In genomic region chr9:112754578-112754977, GRCh38 we compare ENCODE assay signal across 2 cellular contexts.
A peak's percentile ranks its signal among the peaks of the same experiment; 100 is the strongest.
TF ChIP-seq lines count a peak whose summit lies in the region.

No MANE protein-coding gene starts in this region.

TF ChIP-seq in HEK293, 187 proteins besides CTCF, POLR2A, EP300 and RAD21 (continued from another document):
- 0 out of 2 replicates have a peak, but pooled peaks have one; percentile 21 for TF ChIP-seq ZNF324 (tag by site-specific recombination; IDR thresholded peaks at IDR 0.05)
- no peak for TF ChIP-seq ZNF341 (tag by site-specific recombination; IDR thresholded peaks at IDR 0.05; ENCODE audit: low read depth)
- no peak for TF ChIP-seq SP3 (tag by site-specific recombination; IDR thresholded peaks at IDR 0.05)
- TF ChIP-seq ZNF19 (tag by site-specific recombination; IDR thresholded peaks at IDR 0.05; ENCODE audit: low read depth): no peak
- peak; percentile 49 for TF ChIP-seq OSR2 (tag by site-specific recombination; IDR thresholded peaks at IDR 0.05)
- TF ChIP-seq ZNF184 (tag by site-specific recombination; IDR thresholded peaks at IDR 0.05): 0 out of 2 replicates have a peak, but pooled peaks have one; percentile 34
- TF ChIP-seq WT1 (tag by site-specific recombination; IDR thresholded peaks at IDR 0.05): peak; percentile 79
- peak; percentile 22; the same call in 1 of the 2 replicates for TF ChIP-seq ZNF629 (tag by site-specific recombination; IDR thresholded peaks at IDR 0.05)

TF ChIP-seq in GM23338, 12 proteins besides CTCF, POLR2A, EP300 and RAD21:
- TF ChIP-seq ZNF462 (CRISPR knock-in tag; IDR thresholded peaks at IDR 0.05) (no peak), ETS1 (IDR thresholded peaks at IDR 0.05) (no peak), EZH2 (IDR thresholded peaks at IDR 0.05; ENCODE audit: low read depth, unreplicated experiment) (no peak), JUNB (IDR thresholded peaks at IDR 0.05; ENCODE audit: unreplicated experiment) (no peak), ZNF114 (CRISPR knock-in tag; IDR thresholded peaks at IDR 0.05) (no peak), CREB1 (CRISPR knock-in tag; IDR thresholded peaks at IDR 0.05; ENCODE audit: low read depth) (no peak), NANOG (IDR thresholded peaks at IDR 0.05; ENCODE audit: borderline replicate concordance) (no peak), STAT1 (IDR thresholded peaks at IDR 0.05; ENCODE audit: unreplicated experiment) (no peak), REST (IDR thresholded peaks at IDR 0.05; ENCODE audit: unreplicated experiment) (no peak), POLR2AphosphoS5 (IDR thresholded peaks at IDR 0.05; ENCODE audit: low read depth) (no peak), EZH2phosphoT487 (IDR thresholded peaks at IDR 0.05; ENCODE audit: unreplicated experiment) (no peak), ZNF331 (CRISPR knock-in tag; IDR thresholded peaks at IDR 0.05; ENCODE audit: low read depth) (no peak)
